Comparison of ENCODE assay signal across 12 cellular contexts in genomic region chr6:111724039-111724438, GRCh38.
DNase-seq lines count a peak whose midpoint lies in the region; ATAC-seq and TF ChIP-seq lines count a peak whose summit lies in the region.
"Had no signal": no experiment of that assay in that cellular context is flagged by ENCODE, and none has a peak within 500 bp of the region (broad histone marks: within the 10 kb centered on the region; RNA-seq: fewer than 3 reads in every experiment).

No MANE protein-coding gene starts in this region.

- ATAC-seq in HG02885 (IDR thresholded peaks at IDR 0.05; ENCODE audit: poor library complexity, unreplicated experiment): peak; percentile 35
- ATAC-seq in stimulated activated naive B cell treated with anti-CD40 and anti-IgM and Interleukin-4, amounts not matched to agents 10 μg/mL and 1 μg/mL and 100 μg/mL, for 72 hours (replicated peaks): peak; percentile 48 to 54

- H3K9me3 ChIP-seq in sigmoid colon (no peaks in the 10 kb centered on the region), HAP-1 (no peaks in the 10 kb centered on the region)
- H3K9me3 ChIP-seq: adrenal gland, neutrophil, SJSA1 had no signal

- H3K27me3 Mint-ChIP-seq in activated naive CD4-positive, alpha-beta T cell treated with anti-CD3 and anti-CD28 coated beads for 36 hours (ENCODE audit: low read depth): no peaks in the 10 kb centered on the region
- no peaks in the 10 kb centered on the region for H3K27me3 Mint-ChIP-seq in activated CD4-positive, alpha-beta memory T cell treated with anti-CD3 and anti-CD28 coated beads for 36 hours
- no peaks in the 10 kb centered on the region for H3K27me3 Mint-ChIP-seq in stimulated activated naive B cell treated with anti-CD40 and anti-IgM and Interleukin-4, amounts not matched to agents 10 μg/mL and 1 μg/mL and 100 μg/mL, for 72 hours

- H3K36me3 Mint-ChIP-seq in activated naive CD4-positive, alpha-beta T cell treated with anti-CD3 and anti-CD28 coated beads for 36 hours (ENCODE audit: low read depth): peaks cover 46% of the 10 kb centered on the region
- H3K36me3 Mint-ChIP-seq in activated CD4-positive, alpha-beta memory T cell treated with anti-CD3 and anti-CD28 coated beads for 36 hours: peaks cover 52% of the 10 kb centered on the region
- H3K36me3 Mint-ChIP-seq in stimulated activated naive B cell treated with anti-CD40 and anti-IgM and Interleukin-4, amounts not matched to agents 10 μg/mL and 1 μg/mL and 100 μg/mL, for 72 hours: peaks cover 23 to 41% of the 10 kb centered on the region in 2 donors

- H3K36me3 ChIP-seq in sigmoid colon (no peaks in the 10 kb centered on the region), HAP-1 (replicated peaks) (no peaks in the 10 kb centered on the region)
- H3K36me3 ChIP-seq: adrenal gland, neutrophil had no signal

- H3K4me3 ChIP-seq in sigmoid colon (no peak overlapping the region), HAP-1 (no peak overlapping the region)
- H3K4me3 ChIP-seq: adrenal gland, SJSA1 had no signal

- DNase-seq in activated naive CD4-positive, alpha-beta T cell treated with anti-CD3 and anti-CD28 coated beads for 36 hours: no peak
- no peak for DNase-seq in activated naive CD4-positive, alpha-beta T cell treated with anti-CD3 and anti-CD28 coated beads, Interleukin-2, amount 50 U/mL, for 16 hours
- no peak for DNase-seq in activated CD4-positive, alpha-beta memory T cell treated with anti-CD3 and anti-CD28 coated beads for 36 hours
- no peak for DNase-seq in stimulated activated naive B cell treated with anti-CD40 and anti-IgM and Interleukin-4, amounts not matched to agents 10 μg/mL and 1 μg/mL and 100 μg/mL, for 72 hours
- DNase-seq in sigmoid colon: no peak
- no peak for DNase-seq in activated CD4-positive, CD25-positive, alpha-beta regulatory T cell treated with anti-CD3 and anti-CD28 coated beads, Interleukin-2, amount 50 U/mL, for 72 hours
- no peak for DNase-seq in HAP-1 (ENCODE audit: low spot score in 2 of 2)
- DNase-seq: adrenal gland, NCI-H146 had no signal

- H3K4me1 ChIP-seq in sigmoid colon: peaks cover 0 to 32% (median 3%) of the 10 kb centered on the region in 4 donors
- H3K4me1 ChIP-seq in HAP-1: no peaks in the 10 kb centered on the region
- H3K4me1 ChIP-seq: SJSA1 had no signal

- no peak for TF ChIP-seq CTCF in sigmoid colon (IDR thresholded peaks at IDR 0.05)

- no peak for TF ChIP-seq POLR2A in sigmoid colon (IDR thresholded peaks at IDR 0.05)

- intact Hi-C loops in activated naive CD4-positive, alpha-beta T cell treated with anti-CD3 and anti-CD28 coated beads for 36 hours (cut with micrococcal nuclease): loop anchor here (2.0 kb wide), 1 partner anchor 19 kb away; no protein-coding TSS in a partner anchor
- intact Hi-C loops in activated CD4-positive, alpha-beta memory T cell treated with anti-CD3 and anti-CD28 coated beads for 36 hours (cut with micrococcal nuclease): loop anchor here (10.0 kb wide), 1 partner anchor 441 kb away; no protein-coding TSS in a partner anchor
- intact Hi-C loops in sigmoid colon (cut with DNase I): no loop called here

- H3K27ac Mint-ChIP-seq in activated naive CD4-positive, alpha-beta T cell treated with anti-CD3 and anti-CD28 coated beads for 36 hours: no peak overlapping the region
- H3K27ac Mint-ChIP-seq in activated CD4-positive, alpha-beta memory T cell treated with anti-CD3 and anti-CD28 coated beads for 36 hours: peak overlapping the region; percentile 79
- H3K27ac Mint-ChIP-seq in stimulated activated naive B cell treated with anti-CD40 and anti-IgM and Interleukin-4, amounts not matched to agents 10 μg/mL and 1 μg/mL and 100 μg/mL, for 72 hours: no peak overlapping the region

- no peak for TF ChIP-seq EP300 in sigmoid colon (IDR thresholded peaks at IDR 0.05)

- peak overlapping the region; percentile 0 for H3K4me3 Mint-ChIP-seq in activated naive CD4-positive, alpha-beta T cell treated with anti-CD3 and anti-CD28 coated beads for 36 hours
- H3K4me3 Mint-ChIP-seq in activated CD4-positive, alpha-beta memory T cell treated with anti-CD3 and anti-CD28 coated beads for 36 hours: no peak overlapping the region
- H3K4me3 Mint-ChIP-seq in stimulated activated naive B cell treated with anti-CD40 and anti-IgM and Interleukin-4, amounts not matched to agents 10 μg/mL and 1 μg/mL and 100 μg/mL, for 72 hours: peak overlapping the region; percentile 61 to 63

- H3K27me3 ChIP-seq in sigmoid colon (no peaks in the 10 kb centered on the region), HAP-1 (ENCODE audit: low read depth) (no peaks in the 10 kb centered on the region)
- H3K27me3 ChIP-seq: adrenal gland, neutrophil, SJSA1 had no signal

- in situ Hi-C loops in HAP-1 (cut with MboI; ENCODE audit: low sequenced_read_pairs): no loop called here

- H3K4me1 Mint-ChIP-seq in activated naive CD4-positive, alpha-beta T cell treated with anti-CD3 and anti-CD28 coated beads for 36 hours (ENCODE audit: low read depth): peaks cover 85% of the 10 kb centered on the region
- peaks cover 88% of the 10 kb centered on the region for H3K4me1 Mint-ChIP-seq in activated CD4-positive, alpha-beta memory T cell treated with anti-CD3 and anti-CD28 coated beads for 36 hours (ENCODE audit: low read depth)
- H3K4me1 Mint-ChIP-seq in stimulated activated naive B cell treated with anti-CD40 and anti-IgM and Interleukin-4, amounts not matched to agents 10 μg/mL and 1 μg/mL and 100 μg/mL, for 72 hours: peaks cover 34 to 45% of the 10 kb centered on the region in 2 donors

- POLR2A ChIA-PET in activated CD4-positive, alpha-beta memory T cell treated with anti-CD3 and anti-CD28 coated beads for 36 hours (lab: Charles Lee): no interaction called here

- H3K27ac ChIP-seq in sigmoid colon: no peak overlapping the region
- H3K27ac ChIP-seq: adrenal gland, neutrophil, SJSA1 had no signal

- no peaks in the 10 kb centered on the region for H3K9me3 Mint-ChIP-seq in activated naive CD4-positive, alpha-beta T cell treated with anti-CD3 and anti-CD28 coated beads for 36 hours
- H3K9me3 Mint-ChIP-seq in activated CD4-positive, alpha-beta memory T cell treated with anti-CD3 and anti-CD28 coated beads for 36 hours: no peaks in the 10 kb centered on the region
- H3K9me3 Mint-ChIP-seq in stimulated activated naive B cell treated with anti-CD40 and anti-IgM and Interleukin-4, amounts not matched to agents 10 μg/mL and 1 μg/mL and 100 μg/mL, for 72 hours: no peaks in the 10 kb centered on the region

- WGBS in sigmoid colon, 2 donors: 90 to 91% methylated on average over 5 of the region's 5 CpGs

- CTCF ChIA-PET in activated naive CD4-positive, alpha-beta T cell treated with anti-CD3 and anti-CD28 coated beads for 36 hours (lab: Charles Lee): interaction anchor here (1.4 to 3.1 kb wide), 2 partner anchors 12 to 82 kb away, joined by 3 to 24 read pairs; no protein-coding TSS in a partner anchor
- CTCF ChIA-PET in activated CD4-positive, alpha-beta memory T cell treated with anti-CD3 and anti-CD28 coated beads for 36 hours (lab: Charles Lee): interaction anchor here (1.9 to 3.0 kb wide), 3 partner anchors 12 to 53 kb away, joined by 4 to 11 read pairs (median 5); no protein-coding TSS in a partner anchor
